ENCODE assay signal across 8 cellular contexts in the genomic region with DNA sequence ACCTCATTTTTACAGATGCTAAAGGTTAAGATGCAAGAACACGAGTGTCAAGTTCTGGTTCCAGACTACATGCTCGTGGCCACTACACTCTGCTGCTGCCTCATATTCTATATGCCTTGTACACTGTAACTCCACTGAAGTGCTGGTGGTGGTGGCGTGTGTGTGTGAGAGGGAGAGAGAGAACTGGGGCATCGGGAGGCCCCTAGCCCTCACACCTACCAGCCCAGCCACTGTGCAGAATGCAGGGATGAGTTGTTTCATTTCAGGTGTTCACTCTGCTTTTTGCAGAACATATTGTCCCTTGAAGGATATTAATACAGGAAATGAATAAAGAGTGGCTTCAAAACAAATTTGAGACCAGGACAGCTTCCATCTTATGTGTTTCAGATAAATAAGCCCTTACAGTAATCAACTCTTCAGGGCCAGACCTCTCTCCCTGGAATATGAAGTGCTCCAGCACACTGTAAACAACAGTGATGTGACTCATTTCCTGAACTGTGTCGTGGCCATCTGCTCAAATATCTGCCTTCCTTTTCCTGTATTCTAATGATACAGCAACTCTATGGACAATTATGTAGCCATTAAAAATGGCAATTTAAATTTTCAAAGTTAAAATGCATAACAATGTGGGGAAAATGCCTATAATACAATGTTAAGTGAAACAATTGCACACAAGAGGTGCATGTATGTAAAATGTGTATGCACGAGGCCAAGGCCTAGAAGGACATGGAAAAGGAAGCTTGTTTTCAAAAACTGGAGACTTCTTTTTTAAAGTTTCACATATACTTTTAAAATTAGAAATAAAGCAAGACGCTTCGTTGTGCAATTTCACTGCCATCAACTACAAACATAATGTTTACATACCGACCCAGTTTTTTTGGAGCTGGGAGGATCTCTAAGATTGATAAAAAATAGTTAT.
DNase-seq lines count a peak whose midpoint lies in the region; TF ChIP-seq lines count a peak whose summit lies in the region.

No MANE protein-coding gene starts in this region.

- no peaks in the 10 kb centered on the region for H4K20me1 ChIP-seq in mammary epithelial cell (ENCODE audit: insufficient read depth, low read length)

- in situ Hi-C loops in mammary epithelial cell (cut with MboI; ENCODE audit: low sequenced_read_pairs in 2 of 2), result no loop called here

- no TSS peak for BruUV-seq in mammary epithelial cell (replicated peaks; lab: Mats Ljungman, UMichigan)

- dilution Hi-C loops in mammary epithelial cell (cut with HindIII; ENCODE audit: low sequenced_read_pairs), result no loop called here

- WGBS in mammary epithelial cell (ENCODE audit: low coverage, missing lambda C conversion rate), result 79% methylated on average over 9 of the region's 9 CpGs

- no peaks in the 10 kb centered on the region for H3K79me2 ChIP-seq in mammary epithelial cell (ENCODE audit: insufficient read depth, low read length)

- DNase-seq in EL (peak; percentile 73), NCI-H2171 (lab: John Stamatoyannopoulos, UW) (peak; percentile 34), mammary epithelial cell (peak; percentile 9), non-pigmented ciliary epithelial cell (ENCODE audit: low read depth) (peak; percentile 63), NK-92 (lab: John Stamatoyannopoulos, UW; ENCODE audit: unreplicated experiment) (no peak), nucleus accumbens (lab: John Stamatoyannopoulos, UW) (no peak), NCI-H187 (lab: John Stamatoyannopoulos, UW) (no peak)
- DNase-seq in stimulated activated CD4-positive, alpha-beta T cell treated with anti-CD3 and anti-CD28 coated beads, Interleukin-15, amount 100 ng/mL, for 24 hours, result no peak

- H3K9ac ChIP-seq in mammary epithelial cell (ENCODE audit: insufficient read depth, low read length), result no peak overlapping the region

- H3K9me3 ChIP-seq in mammary epithelial cell (replicated peaks; ENCODE audit: insufficient read depth, low read length), result no peaks in the 10 kb centered on the region

- CTCF ChIA-PET in mammary epithelial cell (lab: Charles Lee; ENCODE audit: low non-redundant PET), result no interaction called here

- H3K27me3 ChIP-seq in mammary epithelial cell (ENCODE audit: insufficient read depth, low read length), result no peaks in the 10 kb centered on the region

- H3K4me2 ChIP-seq in mammary epithelial cell (ENCODE audit: insufficient read depth, low read depth, low read length), result no peak overlapping the region

- no peaks in the 10 kb centered on the region for H3K36me3 ChIP-seq in mammary epithelial cell (ENCODE audit: insufficient read depth, low read length)

- H2AFZ ChIP-seq in mammary epithelial cell (ENCODE audit: low read depth, low read length), result peak overlapping the region; percentile 36

- intact Hi-C loops in mammary epithelial cell (cut with micrococcal nuclease), result no loop called here

- no peak for TF ChIP-seq CTCF in mammary epithelial cell (conservative IDR thresholded peaks at IDR 0.05 in 1 of 2, IDR thresholded peaks at IDR 0.05 in 1 of 2; ENCODE audit: extremely low read depth in 1 of 2, insufficient read depth in 1 of 2, low read depth in 1 of 2, low read length in 2 of 2)

- peaks cover 5% of the 10 kb centered on the region for H3K4me1 ChIP-seq in mammary epithelial cell (ENCODE audit: insufficient read depth, low read length)

- H3K4me3 ChIP-seq in mammary epithelial cell (replicated peaks in 1 of 3; ENCODE audit: insufficient read depth in 1 of 3, low read depth in 2 of 3, low read length in 3 of 3), result no peak overlapping the region

- no peak overlapping the region for H3K27ac ChIP-seq in mammary epithelial cell (ENCODE audit: insufficient read depth, low read depth, low read length)

Comparison
In these comparisons a context has a peak if more than half of its experiments do, and no peak if none do; other contexts are left out.
1. DNase-seq: peak in EL (single experiment), NCI-H2171 (single experiment), mammary epithelial cell (single experiment) and non-pigmented ciliary epithelial cell (single experiment); none in NK-92 (single experiment), nucleus accumbens (0 of 56), stimulated activated CD4-positive, alpha-beta T cell treated with anti-CD3 and anti-CD28 coated beads, Interleukin-15, amount 100 ng/mL, for 24 hours (single experiment) and NCI-H187 (0 of 2).